ENCODE assay signal across 17 cellular contexts in genomic region chr1:48532976-48533375, GRCh38.
DNase-seq lines count a peak whose midpoint lies in the region; ATAC-seq lines count a peak whose summit lies in the region.
"Had no signal": no experiment of that assay in that cellular context is flagged by ENCODE, and none has a peak within 500 bp of the region (broad histone marks: within the 10 kb centered on the region; RNA-seq: fewer than 3 reads in every experiment).

No MANE protein-coding gene starts in this region.

- H3K79me2 ChIP-seq in mesendoderm (ENCODE audit: control insufficient read depth, insufficient read depth, low read length), result no peaks in the 10 kb centered on the region

- DNase-seq in NCI-H1417 (lab: John Stamatoyannopoulos, UW) (peak in 2 of 3 experiments; percentile 22 to 63), NCI-H1417 treated with DMSO at 0.1 percent for 48 hours (lab: John Stamatoyannopoulos, UW) (no peak), M059J (ENCODE audit: low read depth) (peak; percentile 3), RPMI7951 (ENCODE audit: low read depth) (peak; percentile 36), mesendoderm (peak; percentile 84), NCI-H2227 (lab: John Stamatoyannopoulos, UW; ENCODE audit: unreplicated experiment) (no peak), DMS79 treated with DMSO at 0.1 percent for 48 hours (lab: John Stamatoyannopoulos, UW) (no peak)
- DNase-seq: 8988T, C1 segment of cervical spinal cord, H7, MV-4-11, NCI-H1694 treated with DMSO at 0.1 percent for 48 hours, NCI-H2171 treated with DMSO at 0.1 percent for 48 hours, NCI-H510A treated with DMSO at 0.1 percent for 48 hours, Peyer's patch, SIG-M5 had no signal

- no CpG with 5 or more reads among the region's 1 CpG for WGBS in mesendoderm (ENCODE audit: extremely low coverage, insufficient coverage, low lambda C conversion rate)

- no peak overlapping the region for H3K9ac ChIP-seq in mesendoderm (ENCODE audit: low read length)

- H3K79me1 ChIP-seq in mesendoderm (ENCODE audit: low read length), result no peaks in the 10 kb centered on the region

- H4K8ac ChIP-seq in mesendoderm (ENCODE audit: low read depth, low read length), result no peak overlapping the region

- no peak overlapping the region for H4K5ac ChIP-seq in mesendoderm (ENCODE audit: low read length)

- no peak overlapping the region for H3K18ac ChIP-seq in mesendoderm (ENCODE audit: low read length)

- peak overlapping the region; percentile 69 for H3K56ac ChIP-seq in mesendoderm (ENCODE audit: low read length)

- H3K23ac ChIP-seq in mesendoderm (ENCODE audit: low read length), result no peak overlapping the region

- no peak overlapping the region for H2BK15ac ChIP-seq in mesendoderm (replicated peaks; ENCODE audit: low read depth)

- H3K4me1 ChIP-seq in mesendoderm (ENCODE audit: control insufficient read depth, low read depth, low read length), result peaks cover 13% of the 10 kb centered on the region
- H3K4me1 ChIP-seq: Peyer's patch had no signal

- H2AK5ac ChIP-seq in mesendoderm (ENCODE audit: low read length), result no peak overlapping the region

- H2BK5ac ChIP-seq in mesendoderm (ENCODE audit: low read length), result peak overlapping the region; percentile 79

- no peak overlapping the region for H3K4me2 ChIP-seq in mesendoderm (ENCODE audit: low read length)

- no peak overlapping the region for H3K4me3 ChIP-seq in mesendoderm (ENCODE audit: low read length)
- H3K4me3 ChIP-seq: Peyer's patch had no signal

- no peaks in the 10 kb centered on the region for H3K27me3 ChIP-seq in mesendoderm (ENCODE audit: insufficient read depth, low read length, poor library complexity)
- H3K27me3 ChIP-seq: Peyer's patch had no signal

- no peak overlapping the region for H2BK120ac ChIP-seq in mesendoderm (ENCODE audit: low read depth, low read length)

- ATAC-seq in HG02840 (IDR thresholded peaks at IDR 0.05; ENCODE audit: low FRiP score, unreplicated experiment), result no peak

- H3K4ac ChIP-seq in mesendoderm (ENCODE audit: low read depth, low read length), result no peak overlapping the region

- H3K36me3 ChIP-seq in mesendoderm (ENCODE audit: control insufficient read depth, insufficient read depth, low read length), result no peaks in the 10 kb centered on the region
- H3K36me3 ChIP-seq: Peyer's patch had no signal

- H3K27ac ChIP-seq in mesendoderm (ENCODE audit: low read depth, low read length), result no peak overlapping the region
- H3K27ac ChIP-seq: Peyer's patch had no signal

Comparison
In these comparisons a context has a peak if more than half of its experiments do, and no peak if none do; other contexts are left out.
1. DNase-seq: peak in NCI-H1417 (2 of 3), M059J (single experiment), RPMI7951 (single experiment) and mesendoderm (single experiment); none in NCI-H1417 treated with DMSO at 0.1 percent for 48 hours (single experiment), NCI-H2227 (single experiment) and DMS79 treated with DMSO at 0.1 percent for 48 hours (single experiment).